33 cellular contexts compared by ENCODE assay signal in the genomic region with DNA sequence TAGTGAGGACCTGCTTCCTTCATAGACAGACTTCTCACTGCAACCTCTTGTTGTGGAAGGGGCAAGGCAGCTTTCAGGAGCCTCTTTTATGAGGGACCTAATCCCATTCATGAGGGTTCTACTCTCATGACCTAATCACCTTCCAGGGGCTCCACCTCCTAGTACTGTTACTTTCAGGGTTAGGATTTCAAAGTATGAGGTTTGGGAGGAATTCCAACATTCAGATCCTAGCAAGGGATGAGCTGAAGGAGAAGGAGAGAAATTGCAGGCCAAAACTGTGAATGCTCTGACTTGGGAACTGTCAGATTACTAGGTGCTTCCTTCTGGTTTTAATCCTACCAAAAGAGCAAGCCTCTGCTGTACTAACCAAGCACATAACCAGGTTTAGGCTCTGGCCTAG.
DNase-seq lines count a peak whose midpoint lies in the region; ATAC-seq and TF ChIP-seq lines count a peak whose summit lies in the region.
"Had no signal": no experiment of that assay in that cellular context is flagged by ENCODE, and none has a peak within 500 bp of the region (broad histone marks: within the 10 kb centered on the region; RNA-seq: fewer than 3 reads in every experiment).

No MANE protein-coding gene starts in this region.

- no peak for ATAC-seq in HG03342 (IDR thresholded peaks at IDR 0.05; ENCODE audit: unreplicated experiment)
- ATAC-seq: right lobe of liver, WTC11 had no signal

- intact Hi-C loops in MCF 10A (cut with micrococcal nuclease) = no loop called here
- intact Hi-C loops in mammary epithelial cell (cut with micrococcal nuclease) = no loop called here
- intact Hi-C loops in activated naive CD4-positive, alpha-beta T cell treated with anti-CD3 and anti-CD28 coated beads for 36 hours (cut with micrococcal nuclease) = no loop called here

- TF ChIP-seq CTCF in MCF 10A (IDR thresholded peaks at IDR 0.05; ENCODE audit: unreplicated experiment) (no peak), mammary epithelial cell (conservative IDR thresholded peaks at IDR 0.05 in 1 of 2, IDR thresholded peaks at IDR 0.05 in 1 of 2; ENCODE audit: extremely low read depth in 1 of 2, insufficient read depth in 1 of 2, low read depth in 1 of 2, low read length in 2 of 2) (no peak), nephron (IDR thresholded peaks at IDR 0.05; ENCODE audit: unreplicated experiment in 3 of 3) (no peak)

- H4K20me1 ChIP-seq in mammary epithelial cell (ENCODE audit: insufficient read depth, low read length) = no peaks in the 10 kb centered on the region

- H3K9me3 ChIP-seq in mammary epithelial cell (replicated peaks; ENCODE audit: insufficient read depth, low read length) = no peaks in the 10 kb centered on the region
- H3K9me3 ChIP-seq: HAP-1, left ventricle myocardium inferior, tibial artery had no signal

- POLR2A ChIA-PET in MCF 10A (lab: Yijun Ruan, JAX) = interaction anchor here (0.7 to 3.7 kb wide), 2 partner anchors 20 to 38 kb away, joined by 3 to 48 read pairs; no protein-coding TSS in a partner anchor

- H3K9me3 Mint-ChIP-seq in MCF 10A (ENCODE audit: unreplicated experiment) (no peaks in the 10 kb centered on the region), nephron (peaks cover 4% of the 10 kb centered on the region)
- H3K9me3 Mint-ChIP-seq in activated naive CD4-positive, alpha-beta T cell treated with anti-CD3 and anti-CD28 coated beads for 36 hours = peaks cover 3% of the 10 kb centered on the region
- H3K9me3 Mint-ChIP-seq: activated CD4-positive, alpha-beta memory T cell treated with anti-CD3 and anti-CD28 coated beads for 36 hours; activated naive CD8-positive, alpha-beta T cell treated with anti-CD3 and anti-CD28 coated beads, Interleukin-2, amount 10 ng/mL, durations not matched to agents 7 days and 5 days; activated T-helper 2 cell treated with anti-CD3 and anti-CD28 coated beads, Interferon-gamma antibody, Interleukin-2, Interleukin-4, amounts not matched to agents 10 μg/mL and 5 μg/mL and 100 μg/mL, durations not matched to agents 14 hours and 24 hours and 36 hours; immature natural killer cell; neural progenitor cell; stimulated activated naive CD8-positive, alpha-beta T cell treated with anti-CD3 and anti-CD28 coated beads, Interleukin-15, Interleukin-2, amounts not matched to agents 100 ng/mL and 50 ng/mL, for 24 hours had no signal

- no peak overlapping the region for H3K9ac ChIP-seq in mammary epithelial cell (ENCODE audit: insufficient read depth, low read length)
- H3K9ac ChIP-seq: neural progenitor cell had no signal

- H3K4me3 ChIP-seq in mammary epithelial cell (replicated peaks in 1 of 3; ENCODE audit: insufficient read depth in 1 of 3, low read depth in 2 of 3, low read length in 3 of 3) = no peak overlapping the region
- H3K4me3 ChIP-seq: dorsolateral prefrontal cortex, HAP-1, left ventricle myocardium inferior, neural progenitor cell, right lobe of liver, tibial artery had no signal

- no peaks in the 10 kb centered on the region for H3K36me3 ChIP-seq in mammary epithelial cell (ENCODE audit: insufficient read depth, low read length)
- H3K36me3 ChIP-seq: HAP-1, left ventricle myocardium inferior, neural progenitor cell, right lobe of liver, tibial artery had no signal

- H2AFZ ChIP-seq in mammary epithelial cell (ENCODE audit: low read depth, low read length) = no peak overlapping the region
- H2AFZ ChIP-seq: neural progenitor cell had no signal

- H3K27me3 Mint-ChIP-seq in MCF 10A (ENCODE audit: insufficient read depth, unreplicated experiment) = no peaks in the 10 kb centered on the region
- no peaks in the 10 kb centered on the region for H3K27me3 Mint-ChIP-seq in nephron (ENCODE audit: low read depth)
- H3K27me3 Mint-ChIP-seq in activated naive CD4-positive, alpha-beta T cell treated with anti-CD3 and anti-CD28 coated beads for 36 hours (ENCODE audit: low read depth) = no peaks in the 10 kb centered on the region
- H3K27me3 Mint-ChIP-seq: activated CD4-positive, alpha-beta memory T cell treated with anti-CD3 and anti-CD28 coated beads for 36 hours; activated naive CD8-positive, alpha-beta T cell treated with anti-CD3 and anti-CD28 coated beads, Interleukin-2, amount 10 ng/mL, durations not matched to agents 7 days and 5 days; CD8-positive, alpha-beta memory T cell; IgD-negative memory B cell; stimulated activated naive CD8-positive, alpha-beta T cell treated with anti-CD3 and anti-CD28 coated beads, Interleukin-15, Interleukin-2, amounts not matched to agents 100 ng/mL and 50 ng/mL, for 24 hours had no signal

- H3K4me3 Mint-ChIP-seq in MCF 10A (ENCODE audit: unreplicated experiment) = no peak overlapping the region
- H3K4me3 Mint-ChIP-seq in nephron = no peak overlapping the region
- H3K4me3 Mint-ChIP-seq in activated naive CD4-positive, alpha-beta T cell treated with anti-CD3 and anti-CD28 coated beads for 36 hours = no peak overlapping the region
- H3K4me3 Mint-ChIP-seq: activated CD4-positive, alpha-beta memory T cell treated with anti-CD3 and anti-CD28 coated beads for 36 hours; activated naive CD8-positive, alpha-beta T cell treated with anti-CD3 and anti-CD28 coated beads, Interleukin-2, amount 10 ng/mL, durations not matched to agents 7 days and 5 days; CD8-positive, alpha-beta memory T cell; immature natural killer cell; neural progenitor cell; stimulated activated naive CD8-positive, alpha-beta T cell treated with anti-CD3 and anti-CD28 coated beads, Interleukin-15, Interleukin-2, amounts not matched to agents 100 ng/mL and 50 ng/mL, for 24 hours; WTC11 had no signal

- no peaks in the 10 kb centered on the region for H3K79me2 ChIP-seq in mammary epithelial cell (ENCODE audit: insufficient read depth, low read length)

- BruUV-seq in MCF 10A (replicated peaks; lab: Mats Ljungman, UMichigan) = no TSS peak
- BruUV-seq in mammary epithelial cell (replicated peaks; lab: Mats Ljungman, UMichigan) = no TSS peak

- in situ Hi-C loops in mammary epithelial cell (cut with MboI; ENCODE audit: low sequenced_read_pairs in 2 of 2) = no loop called here

- no peak for DNase-seq in MCF 10A (ENCODE audit: unreplicated experiment)
- DNase-seq in mammary epithelial cell = no peak
- DNase-seq in epithelial cell of prostate (ENCODE audit: low read depth, low spot score) = no peak
- DNase-seq in activated naive CD4-positive, alpha-beta T cell treated with anti-CD3 and anti-CD28 coated beads for 36 hours = no peak
- DNase-seq in activated CD4-positive, CD25-positive, alpha-beta regulatory T cell (lab: John Stamatoyannopoulos, UW) = no peak
- DNase-seq in GOT3 (lab: John Stamatoyannopoulos, UW) = no peak
- DNase-seq: 8988T; activated CD4-positive, alpha-beta memory T cell treated with anti-CD3 and anti-CD28 coated beads for 36 hours; activated CD8-positive, alpha-beta memory T cell treated with anti-CD3 and anti-CD28 coated beads, Interleukin-2, amount 50 U/mL, for 48 hours; activated naive CD8-positive, alpha-beta T cell treated with anti-CD3 and anti-CD28 coated beads, Interleukin-2, amount 10 ng/mL, durations not matched to agents 7 days and 5 days; AML-193; CD8-positive, alpha-beta memory T cell; central memory CD4-positive, alpha-beta T cell; dorsolateral prefrontal cortex; foreskin melanocyte; hippocampal formation; immature natural killer cell; left ventricle myocardium inferior; NCI-H1105; NCI-H2227 treated with DMSO at 0.1 percent for 48 hours; OCI-M1; posterior cingulate gyrus; right lobe of liver; SHP77; tibial artery had no signal

- no peaks in the 10 kb centered on the region for H3K27me3 ChIP-seq in mammary epithelial cell (ENCODE audit: insufficient read depth, low read length)
- H3K27me3 ChIP-seq: dorsolateral prefrontal cortex, neural progenitor cell, right lobe of liver, tibial artery had no signal

- no peak overlapping the region for H3K4me2 ChIP-seq in mammary epithelial cell (ENCODE audit: insufficient read depth, low read depth, low read length)
- H3K4me2 ChIP-seq: neural progenitor cell had no signal

- H3K36me3 Mint-ChIP-seq in MCF 10A (ENCODE audit: insufficient read depth, unreplicated experiment) (peaks cover 12% of the 10 kb centered on the region), nephron (ENCODE audit: low read depth) (peaks cover 8% of the 10 kb centered on the region)
- H3K36me3 Mint-ChIP-seq in activated naive CD4-positive, alpha-beta T cell treated with anti-CD3 and anti-CD28 coated beads for 36 hours (ENCODE audit: low read depth) = peaks cover 8% of the 10 kb centered on the region
- H3K36me3 Mint-ChIP-seq: neural progenitor cell had no signal

- CTCF ChIA-PET in MCF 10A (lab: Yijun Ruan, JAX) (interaction anchor here (0.5 to 1.2 kb wide), 3 partner anchors 16 to 29 kb away, joined by 3 to 5 read pairs (median 3); no protein-coding TSS in a partner anchor), mammary epithelial cell (lab: Charles Lee; ENCODE audit: low non-redundant PET) (no interaction called here)
- CTCF ChIA-PET in activated naive CD4-positive, alpha-beta T cell treated with anti-CD3 and anti-CD28 coated beads for 36 hours (lab: Charles Lee) = no interaction called here

- H3K4me1 Mint-ChIP-seq in MCF 10A (ENCODE audit: insufficient read depth, unreplicated experiment) = peaks cover 29% of the 10 kb centered on the region
- peaks cover 37% of the 10 kb centered on the region for H3K4me1 Mint-ChIP-seq in nephron
- no peaks in the 10 kb centered on the region for H3K4me1 Mint-ChIP-seq in activated naive CD4-positive, alpha-beta T cell treated with anti-CD3 and anti-CD28 coated beads for 36 hours (ENCODE audit: low read depth)
- H3K4me1 Mint-ChIP-seq: IgD-negative memory B cell, immature natural killer cell, neural progenitor cell, WTC11 had no signal

- H3K27ac ChIP-seq in mammary epithelial cell (ENCODE audit: insufficient read depth, low read depth, low read length) (no peak overlapping the region), epithelial cell of prostate (peak overlapping the region; percentile 82)
- H3K27ac ChIP-seq: dorsolateral prefrontal cortex, left ventricle myocardium inferior, neural progenitor cell, right lobe of liver, tibial artery had no signal

- peak overlapping the region; percentile 75 for H3K27ac Mint-ChIP-seq in MCF 10A (ENCODE audit: low read depth, unreplicated experiment)
- H3K27ac Mint-ChIP-seq in nephron = peak overlapping the region; percentile 76 to 94 (median 77)
- no peak overlapping the region for H3K27ac Mint-ChIP-seq in activated naive CD4-positive, alpha-beta T cell treated with anti-CD3 and anti-CD28 coated beads for 36 hours
- H3K27ac Mint-ChIP-seq: activated CD4-positive, alpha-beta memory T cell treated with anti-CD3 and anti-CD28 coated beads for 36 hours; activated naive CD8-positive, alpha-beta T cell treated with anti-CD3 and anti-CD28 coated beads, Interleukin-2, amount 10 ng/mL, durations not matched to agents 7 days and 5 days; activated T-helper 2 cell treated with anti-CD3 and anti-CD28 coated beads, Interferon-gamma antibody, Interleukin-2, Interleukin-4, amounts not matched to agents 10 μg/mL and 5 μg/mL and 100 μg/mL, durations not matched to agents 14 hours and 24 hours and 36 hours; IgD-negative memory B cell; immature natural killer cell; neural progenitor cell; stimulated activated naive CD8-positive, alpha-beta T cell treated with anti-CD3 and anti-CD28 coated beads, Interleukin-15, Interleukin-2, amounts not matched to agents 100 ng/mL and 50 ng/mL, for 24 hours; WTC11 had no signal

- dilution Hi-C loops in mammary epithelial cell (cut with HindIII; ENCODE audit: low sequenced_read_pairs) = no loop called here

- no peaks in the 10 kb centered on the region for H3K4me1 ChIP-seq in mammary epithelial cell (ENCODE audit: insufficient read depth, low read length)
- H3K4me1 ChIP-seq: neural progenitor cell, right lobe of liver had no signal
